ENCODE assay signal across 10 cellular contexts in genomic region chr17:42111265-42111636, GRCh38. TPM values are rescaled to one million over a fixed set of nuclear protein-coding genes. Genes with fewer than 3 reads are reported as not detected.
DNase-seq lines count a peak whose midpoint lies in the region; ATAC-seq and TF ChIP-seq lines count a peak whose summit lies in the region.
"Had no signal": no experiment of that assay in that cellular context is flagged by ENCODE, and none has a peak within 500 bp of the region (broad histone marks: within the 10 kb centered on the region; RNA-seq: fewer than 3 reads in every experiment).

No MANE protein-coding gene starts in this region.

- H3K36me3 ChIP-seq in Peyer's patch, result no peaks in the 10 kb centered on the region

- no peaks in the 10 kb centered on the region for H3K9me3 Mint-ChIP-seq in T-helper 1 cell treated with Interleukin-12 subunit alpha and Interleukin-12 subunit beta and Interleukin-4 antibody, amounts not matched to agents 30 μg/mL and 1 μg/mL, for 36 hours
- H3K9me3 Mint-ChIP-seq in immature natural killer cell, result no peaks in the 10 kb centered on the region
- no peaks in the 10 kb centered on the region for H3K9me3 Mint-ChIP-seq in stimulated activated naive CD8-positive, alpha-beta T cell treated with anti-CD3 and anti-CD28 coated beads, Interleukin-15, amount 100 ng/mL, for 72 hours

- H3K27ac ChIP-seq in Peyer's patch, result peak overlapping the region; percentile 87 to 96 (median 93)

- DNase-seq in T-helper 1 cell (no peak), Peyer's patch (peak in 1 of 3 donors; percentile 53), immature natural killer cell (no peak), NOMO-1 treated with DMSO at 0.1 percent for 48 hours (lab: John Stamatoyannopoulos, UW; ENCODE audit: unreplicated experiment) (no peak)
- no peak for DNase-seq in stimulated activated naive CD8-positive, alpha-beta T cell treated with anti-CD3 and anti-CD28 coated beads, Interleukin-15, amount 100 ng/mL, for 72 hours
- no peak for DNase-seq in stimulated activated CD4-positive, alpha-beta T cell treated with anti-CD3 and anti-CD28 coated beads, Interleukin-15, amount 100 ng/mL, for 24 hours
- DNase-seq: NCI-H446 treated with DMSO at 0.1 percent for 48 hours had no signal

- peaks cover 0 to 19% (median 13%) of the 10 kb centered on the region in 4 donors for H3K4me1 ChIP-seq in Peyer's patch

- no peaks in the 10 kb centered on the region for H3K9me3 ChIP-seq in Peyer's patch

- H3K36me3 Mint-ChIP-seq in T-helper 1 cell treated with Interleukin-12 subunit alpha and Interleukin-12 subunit beta and Interleukin-4 antibody, amounts not matched to agents 30 μg/mL and 1 μg/mL, for 36 hours (ENCODE audit: low read depth), result peaks cover 32% of the 10 kb centered on the region
- peaks cover 0 to 6% (median 4%) of the 10 kb centered on the region in 3 donors for H3K36me3 Mint-ChIP-seq in immature natural killer cell

- H3K4me1 Mint-ChIP-seq in T-helper 1 cell treated with Interleukin-12 subunit alpha and Interleukin-12 subunit beta and Interleukin-4 antibody, amounts not matched to agents 30 μg/mL and 1 μg/mL, for 36 hours (ENCODE audit: low read depth), result peaks cover 31% of the 10 kb centered on the region
- H3K4me1 Mint-ChIP-seq in immature natural killer cell, result peaks cover 30 to 35% of the 10 kb centered on the region in 2 donors
- peaks cover 74% of the 10 kb centered on the region for H3K4me1 Mint-ChIP-seq in stimulated activated naive CD8-positive, alpha-beta T cell treated with anti-CD3 and anti-CD28 coated beads, Interleukin-15, amount 100 ng/mL, for 72 hours

- H3K4me3 Mint-ChIP-seq in T-helper 1 cell treated with Interleukin-12 subunit alpha and Interleukin-12 subunit beta and Interleukin-4 antibody, amounts not matched to agents 30 μg/mL and 1 μg/mL, for 36 hours, result peak overlapping the region; percentile 87
- H3K4me3 Mint-ChIP-seq in immature natural killer cell, result peak overlapping the region in 4 of 5 donors; percentile 14 to 88 (median 40)
- H3K4me3 Mint-ChIP-seq in stimulated activated naive CD8-positive, alpha-beta T cell treated with anti-CD3 and anti-CD28 coated beads, Interleukin-15, amount 100 ng/mL, for 72 hours, result peak overlapping the region; percentile 6 to 94

- TF ChIP-seq CTCF in Peyer's patch (IDR thresholded peaks at IDR 0.05), result no peak

- peak overlapping the region; percentile 94 for H3K27ac Mint-ChIP-seq in T-helper 1 cell treated with Interleukin-12 subunit alpha and Interleukin-12 subunit beta and Interleukin-4 antibody, amounts not matched to agents 30 μg/mL and 1 μg/mL, for 36 hours
- H3K27ac Mint-ChIP-seq in immature natural killer cell, result peak overlapping the region in 4 of 6 donors; percentile 67 to 96 (median 82)
- no peak overlapping the region for H3K27ac Mint-ChIP-seq in stimulated activated naive CD8-positive, alpha-beta T cell treated with anti-CD3 and anti-CD28 coated beads, Interleukin-15, amount 100 ng/mL, for 72 hours

- no peak for ATAC-seq in stimulated activated naive CD8-positive, alpha-beta T cell treated with anti-CD3 and anti-CD28 coated beads, Interleukin-15, amount 100 ng/mL, for 72 hours
- ATAC-seq in GM18858 (IDR thresholded peaks at IDR 0.05; ENCODE audit: unreplicated experiment), result no peak

- TF ChIP-seq POLR2A in Peyer's patch (IDR thresholded peaks at IDR 0.05), result no peak

- H3K4me3 ChIP-seq in Peyer's patch, result peak overlapping the region in 2 of 4 donors; percentile 59 to 60

- no peaks in the 10 kb centered on the region for H3K27me3 ChIP-seq in Peyer's patch

- no peaks in the 10 kb centered on the region for H3K27me3 Mint-ChIP-seq in T-helper 1 cell treated with Interleukin-12 subunit alpha and Interleukin-12 subunit beta and Interleukin-4 antibody, amounts not matched to agents 30 μg/mL and 1 μg/mL, for 36 hours (ENCODE audit: low read depth)
- peaks cover 0 to 3% (median 0%) of the 10 kb centered on the region in 3 donors for H3K27me3 Mint-ChIP-seq in immature natural killer cell (ENCODE audit: low read depth in 3 of 3)
- no peaks in the 10 kb centered on the region for H3K27me3 Mint-ChIP-seq in stimulated activated naive CD8-positive, alpha-beta T cell treated with anti-CD3 and anti-CD28 coated beads, Interleukin-15, amount 100 ng/mL, for 72 hours

RNA-seq across cellular contexts. Expression of gene DHX58, which starts 1.3 kb away (rescaled TPM):
- 10 to 100 TPM; 12.8 to 24.8 (median 18.4) TPM for total RNA-seq in Peyer's patch
- polyA plus RNA-seq in immature natural killer cell, result 10 to 100 TPM in 1 of 3 donors, 1 to 10 TPM in 2; 3.0 to 14.3 (median 9.8) TPM

RNA-seq across cellular contexts. Expression of gene KAT2A, which starts 9.9 kb away (rescaled TPM):
- 100 to 1,000 TPM in 1 of 4 donors, 10 to 100 TPM in 2, 1 to 10 TPM in 1; 9.8 to 172 (median 38.4) TPM for total RNA-seq in Peyer's patch
- 1 to 10 TPM; 2.9 to 4.3 (median 3.5) TPM for polyA plus RNA-seq in immature natural killer cell

RNA-seq across cellular contexts. Expression of gene HSPB9, which starts 11.4 kb away (rescaled TPM):
- total RNA-seq in Peyer's patch, result not detected
- under 1 TPM in 1 of 3 donors, not detected in 2; 0.11 TPM for polyA plus RNA-seq in immature natural killer cell

RNA-seq across cellular contexts. Expression of gene ZNF385C, which starts 13.0 kb away (rescaled TPM):
- total RNA-seq in Peyer's patch, result 1 to 10 TPM in 1 of 4 donors, under 1 TPM in 1, not detected in 2; 0.53 to 1.3 TPM
- under 1 TPM in 1 of 3 donors, not detected in 2; 0.44 TPM for polyA plus RNA-seq in immature natural killer cell
- total RNA-seq: omental fat pad had no signal

RNA-seq across cellular contexts. Expression of gene RAB5C, which starts 43.5 kb away (rescaled TPM):
- total RNA-seq in Peyer's patch, result 100 to 1,000 TPM in 2 of 4 donors, 10 to 100 TPM in 2; 80.9 to 153 (median 116) TPM
- polyA plus RNA-seq in immature natural killer cell, result 100 to 1,000 TPM; 120 to 152 (median 133) TPM

Comparison
In these comparisons a context has a peak if more than half of its experiments do, and no peak if none do; other contexts are left out.
1. H3K27ac Mint-ChIP-seq: peak in T-helper 1 cell treated with Interleukin-12 subunit alpha and Interleukin-12 subunit beta and Interleukin-4 antibody, amounts not matched to agents 30 μg/mL and 1 μg/mL, for 36 hours (single experiment) and immature natural killer cell (4 of 6); none in stimulated activated naive CD8-positive, alpha-beta T cell treated with anti-CD3 and anti-CD28 coated beads, Interleukin-15, amount 100 ng/mL, for 72 hours (0 of 2).
2. Peak in every context shown above with its lines, with median percentiles within 50 percentile points of each other: H3K4me3 Mint-ChIP-seq.